In genomic region chr14:77086951-77087350, GRCh38 we compare ENCODE assay signal across 24 cellular contexts. TPM values are rescaled to one million over a fixed set of nuclear protein-coding genes. Genes with fewer than 3 reads are reported as not detected.
DNase-seq lines count a peak whose midpoint lies in the region; ATAC-seq and TF ChIP-seq lines count a peak whose summit lies in the region.
"Had no signal": no experiment of that assay in that cellular context is flagged by ENCODE, and none has a peak within 500 bp of the region (broad histone marks: within the 10 kb centered on the region; RNA-seq: fewer than 3 reads in every experiment).

No MANE protein-coding gene starts in this region.

- no peak for TF ChIP-seq POLR2A in breast epithelium (IDR thresholded peaks at IDR 0.05)
- TF ChIP-seq POLR2A in gastrocnemius medialis (IDR thresholded peaks at IDR 0.05) = no peak

- H3K27ac Mint-ChIP-seq in type B pancreatic cell = peak overlapping the region; percentile 97
- H3K27ac Mint-ChIP-seq: activated CD4-positive, alpha-beta memory T cell treated with anti-CD3 and anti-CD28 coated beads, Interleukin-2, amount 10 ng/mL, durations not matched to agents 7 days and 5 days; activated naive CD4-positive, alpha-beta T cell treated with anti-CD3 and anti-CD28 coated beads, Interleukin-2, amount 50 U/mL, for 24 hours; immature natural killer cell had no signal

- peaks cover 8% of the 10 kb centered on the region for H3K9me3 Mint-ChIP-seq in type B pancreatic cell

- peaks cover 35% of the 10 kb centered on the region for H3K4me1 Mint-ChIP-seq in type B pancreatic cell (ENCODE audit: unreplicated experiment)
- H3K4me1 Mint-ChIP-seq: immature natural killer cell had no signal

- no peak overlapping the region for H3K56ac ChIP-seq in mesendoderm (ENCODE audit: low read length)

- H3K4me3 Mint-ChIP-seq in type B pancreatic cell = no peak overlapping the region
- H3K4me3 Mint-ChIP-seq: activated CD4-positive, alpha-beta memory T cell treated with anti-CD3 and anti-CD28 coated beads, Interleukin-2, amount 10 ng/mL, durations not matched to agents 7 days and 5 days; activated naive CD4-positive, alpha-beta T cell treated with anti-CD3 and anti-CD28 coated beads, Interleukin-2, amount 50 U/mL, for 24 hours; immature natural killer cell had no signal

- H2BK15ac ChIP-seq in mesendoderm (replicated peaks; ENCODE audit: low read depth) = no peak overlapping the region

- H3K4ac ChIP-seq in mesendoderm (ENCODE audit: low read depth, low read length) = peak overlapping the region; percentile 44

- no peaks in the 10 kb centered on the region for H3K79me1 ChIP-seq in mesendoderm (ENCODE audit: low read length)

- H3K18ac ChIP-seq in mesendoderm (ENCODE audit: low read length) = peak overlapping the region; percentile 45

- peak overlapping the region; percentile 65 for H3K27ac ChIP-seq in HUES64 (ENCODE audit: low read depth, low read length)
- peak overlapping the region; percentile 65 to 84 for H3K27ac ChIP-seq in breast epithelium
- H3K27ac ChIP-seq in mesendoderm (ENCODE audit: low read depth, low read length) = peak overlapping the region; percentile 56
- H3K27ac ChIP-seq in osteoblast (ENCODE audit: low read depth, low read length) = no peak overlapping the region
- no peak overlapping the region for H3K27ac ChIP-seq in gastrocnemius medialis
- H3K27ac ChIP-seq: heart right ventricle, left ventricle myocardium inferior had no signal

- no peak overlapping the region for H4K8ac ChIP-seq in mesendoderm (ENCODE audit: low read depth, low read length)

- DNase-seq in breast epithelium (ENCODE audit: low spot score in 2 of 2) = no peak
- DNase-seq in mesendoderm = peak; percentile 63
- no peak for DNase-seq in type B pancreatic cell (ENCODE audit: extremely low spot score, unreplicated experiment)
- no peak for DNase-seq in osteoblast (ENCODE audit: insufficient read length, low spot score, missing footprints)
- no peak for DNase-seq in gastrocnemius medialis
- DNase-seq in NCI-H526 treated with DMSO at 0.1 percent for 48 hours (lab: John Stamatoyannopoulos, UW) = no peak
- DNase-seq: activated CD4-positive, alpha-beta memory T cell treated with anti-CD3 and anti-CD28 coated beads, Interleukin-2, amount 10 ng/mL, durations not matched to agents 7 days and 5 days; activated T-cell treated with anti-CD3 and anti-CD28 coated beads, Interleukin-2, amount 50 U/mL, for 1 hour; DND-41; heart right ventricle; immature natural killer cell; left ventricle myocardium inferior; NCI-H1092; NCI-H2029 treated with DMSO at 0.1 percent for 48 hours; NCI-H446; NK-92 treated with Interleukin-12 subunit alpha and Interleukin-12 subunit beta, amount 100 ng/mL, for 24 hours; nucleus accumbens; SK-N-SH; stimulated activated CD4-positive, alpha-beta T cell treated with anti-CD3 and anti-CD28 coated beads, Interleukin-12 subunit alpha, Interleukin-12 subunit beta, amount 100 ng/mL, for 4 hours; substantia nigra had no signal

- H3K79me2 ChIP-seq in mesendoderm (ENCODE audit: control insufficient read depth, insufficient read depth, low read length) (no peaks in the 10 kb centered on the region), osteoblast (ENCODE audit: insufficient read depth, low read length) (no peaks in the 10 kb centered on the region)

- H2AK5ac ChIP-seq in mesendoderm (ENCODE audit: low read length) = no peak overlapping the region

- in situ Hi-C loops in gastrocnemius medialis (cut with MboI; ENCODE audit: low sequenced_read_pairs in 4 of 4) = loop anchor here in 1 of 4 donors (25.0 kb wide), 1 partner anchor 375 kb away; no protein-coding TSS in a partner anchor

- no peak for ATAC-seq in gastrocnemius medialis
- ATAC-seq: heart right ventricle had no signal

- no peak overlapping the region for H2BK120ac ChIP-seq in mesendoderm (ENCODE audit: low read depth, low read length)

- H4K5ac ChIP-seq in mesendoderm (ENCODE audit: low read length) = no peak overlapping the region

- intact Hi-C loops in breast epithelium (cut with DNase I; ENCODE audit: low total_unique reads) = no loop called here
- intact Hi-C loops in gastrocnemius medialis (cut with DNase I; ENCODE audit: low total_unique reads) = no loop called here

- H3K9me3 ChIP-seq in HUES64 (ENCODE audit: insufficient read depth, low read depth, low read length) = peaks cover 13% of the 10 kb centered on the region; the same call in 1 of the 2 replicates
- H3K9me3 ChIP-seq in breast epithelium = peaks cover 8 to 11% of the 10 kb centered on the region in 2 donors
- peaks cover 2% of the 10 kb centered on the region for H3K9me3 ChIP-seq in osteoblast (ENCODE audit: low read depth, low read length)
- H3K9me3 ChIP-seq in gastrocnemius medialis = peaks cover 0 to 8% (median 0%) of the 10 kb centered on the region in 3 donors

- no peaks in the 10 kb centered on the region for H3K27me3 Mint-ChIP-seq in type B pancreatic cell
- H3K27me3 Mint-ChIP-seq: activated naive CD4-positive, alpha-beta T cell treated with anti-CD3 and anti-CD28 coated beads, Interleukin-2, amount 50 U/mL, for 24 hours had no signal

- peaks cover 42% of the 10 kb centered on the region for H3K4me1 ChIP-seq in HUES64 (ENCODE audit: insufficient read depth, low read length)
- H3K4me1 ChIP-seq in breast epithelium = peaks cover 0 to 9% of the 10 kb centered on the region in 2 donors
- H3K4me1 ChIP-seq in mesendoderm (ENCODE audit: control insufficient read depth, low read depth, low read length) = peaks cover 15% of the 10 kb centered on the region
- no peaks in the 10 kb centered on the region for H3K4me1 ChIP-seq in osteoblast (ENCODE audit: insufficient read depth, low read length)
- no peaks in the 10 kb centered on the region for H3K4me1 ChIP-seq in gastrocnemius medialis

- H3K9ac ChIP-seq in HUES64 (ENCODE audit: low read depth, low read length) (no peak overlapping the region), mesendoderm (ENCODE audit: low read length) (no peak overlapping the region)
- H3K9ac ChIP-seq: SK-N-SH had no signal

- no peak overlapping the region for H2AFZ ChIP-seq in osteoblast (ENCODE audit: low read length)

- H3K23ac ChIP-seq in mesendoderm (ENCODE audit: low read length) = no peak overlapping the region

- no peaks in the 10 kb centered on the region for H3K36me3 ChIP-seq in HUES64 (ENCODE audit: insufficient read depth, low read length)
- H3K36me3 ChIP-seq in breast epithelium = no peaks in the 10 kb centered on the region
- H3K36me3 ChIP-seq in mesendoderm (ENCODE audit: control insufficient read depth, insufficient read depth, low read length) = no peaks in the 10 kb centered on the region
- H3K36me3 ChIP-seq in osteoblast (ENCODE audit: insufficient read depth, low read length) = no peaks in the 10 kb centered on the region
- H3K36me3 ChIP-seq in gastrocnemius medialis = no peaks in the 10 kb centered on the region
- H3K36me3 ChIP-seq: heart right ventricle, left ventricle myocardium inferior had no signal

- peaks cover 4% of the 10 kb centered on the region for H3K36me3 Mint-ChIP-seq in type B pancreatic cell

- H3K4me2 ChIP-seq in mesendoderm (ENCODE audit: low read length) (no peak overlapping the region), osteoblast (ENCODE audit: insufficient read depth, low read length) (no peak overlapping the region)
- H3K4me2 ChIP-seq: SK-N-SH had no signal

- no peak overlapping the region for H2BK5ac ChIP-seq in mesendoderm (ENCODE audit: low read length)

- H4K20me1 ChIP-seq in osteoblast (ENCODE audit: insufficient read depth, low read length) = no peaks in the 10 kb centered on the region

- TF ChIP-seq CTCF in breast epithelium (IDR thresholded peaks at IDR 0.05) (no peak), type B pancreatic cell (conservative IDR thresholded peaks at IDR 0.05) (no peak), osteoblast (IDR thresholded peaks at IDR 0.05; ENCODE audit: extremely low read depth, low read depth, low read length) (no peak), gastrocnemius medialis (IDR thresholded peaks at IDR 0.05 in 4 of 5, conservative IDR thresholded peaks at IDR 0.05 in 1 of 5) (no peak)

- WGBS in HUES64 = 93% methylated on average over 6 of the region's 6 CpGs
- no CpG with 5 or more reads among the region's 6 CpGs for WGBS in mesendoderm (ENCODE audit: extremely low coverage, insufficient coverage, low lambda C conversion rate)

- H3K27me3 ChIP-seq in HUES64 (ENCODE audit: insufficient read depth, low read length) (no peaks in the 10 kb centered on the region), breast epithelium (no peaks in the 10 kb centered on the region), mesendoderm (ENCODE audit: insufficient read depth, low read length, poor library complexity) (no peaks in the 10 kb centered on the region), osteoblast (ENCODE audit: insufficient read depth, low read length) (no peaks in the 10 kb centered on the region), gastrocnemius medialis (no peaks in the 10 kb centered on the region)
- H3K27me3 ChIP-seq: heart right ventricle had no signal

- H3K4me3 ChIP-seq in HUES64 (ENCODE audit: low read length) (no peak overlapping the region), breast epithelium (no peak overlapping the region), mesendoderm (ENCODE audit: low read length) (no peak overlapping the region), osteoblast (ENCODE audit: insufficient read depth, low read length) (no peak overlapping the region), gastrocnemius medialis (no peak overlapping the region)
- H3K4me3 ChIP-seq: heart right ventricle, left ventricle myocardium inferior had no signal

RNA-seq across cellular contexts. Expression of gene CIPC, which starts 11.1 kb away (rescaled TPM):
- 17.7 TPM for polyA plus RNA-seq in HUES64 (2013, experiment 1 of 2)
- 16.9 TPM for polyA plus RNA-seq in HUES64 (2013, experiment 2 of 2)
- total RNA-seq in breast epithelium (10 to 100 TPM; 40.6 to 64.8 (median 50.7) TPM), type B pancreatic cell (ENCODE audit: low replicate concordance) (27.2 and 34.0 TPM in 2 replicates), osteoblast (15.9 and 16.6 TPM in 2 replicates), gastrocnemius medialis (100 to 1,000 TPM; 114 to 178 (median 120) TPM)
- polyA plus RNA-seq in mesendoderm (2013, experiment 1 of 2) = 12.6 TPM
- polyA plus RNA-seq in mesendoderm (2013, experiment 2 of 2) = 13.2 TPM

RNA-seq across cellular contexts. Expression of gene ZDHHC22, which starts 54.6 kb away (rescaled TPM):
- polyA plus RNA-seq in HUES64 (2013, experiment 1 of 2) = 19.1 TPM
- 16.3 TPM for polyA plus RNA-seq in HUES64 (2013, experiment 2 of 2)
- not detected for total RNA-seq in breast epithelium
- 9.1 TPM for polyA plus RNA-seq in mesendoderm (2013, experiment 1 of 2)
- 10.0 TPM for polyA plus RNA-seq in mesendoderm (2013, experiment 2 of 2)
- total RNA-seq in type B pancreatic cell (ENCODE audit: low replicate concordance) = 0.24 TPM in 1 of 2 replicates, not detected in the other
- total RNA-seq in osteoblast = not detected in 2 replicates
- not detected for total RNA-seq in gastrocnemius medialis
- total RNA-seq: activated CD4-positive, alpha-beta memory T cell treated with anti-CD3 and anti-CD28 coated beads, Interleukin-2, amount 10 ng/mL, durations not matched to agents 7 days and 5 days; H4; left ventricle myocardium inferior; renal cortical epithelial cell had no signal
- polyA plus RNA-seq: heart right ventricle, immature natural killer cell, SK-N-SH had no signal

RNA-seq across cellular contexts. Expression of gene IRF2BPL, which starts 58.4 kb away (rescaled TPM):
- 46.8 TPM for polyA plus RNA-seq in HUES64 (2013, experiment 1 of 2)
- polyA plus RNA-seq in HUES64 (2013, experiment 2 of 2) = 53.2 TPM
- total RNA-seq in breast epithelium (10 to 100 TPM; 39.5 to 76.5 (median 47.2) TPM), type B pancreatic cell (ENCODE audit: low replicate concordance) (59.7 and 116 TPM in 2 replicates), osteoblast (19.4 and 26.4 TPM in 2 replicates), gastrocnemius medialis (10 to 100 TPM; 15.0 to 26.4 (median 17.0) TPM)
- 15.8 TPM for polyA plus RNA-seq in mesendoderm (2013, experiment 1 of 2)
- 15.9 TPM for polyA plus RNA-seq in mesendoderm (2013, experiment 2 of 2)

Comparison
In these comparisons a context has a peak if more than half of its experiments do, and no peak if none do; other contexts are left out.
1. H3K27ac ChIP-seq: peak in HUES64 (single experiment), breast epithelium (2 of 2) and mesendoderm (single experiment); none in osteoblast (single experiment) and gastrocnemius medialis (0 of 4).